1 cellular context compared by ENCODE assay signal in the genomic region with DNA sequence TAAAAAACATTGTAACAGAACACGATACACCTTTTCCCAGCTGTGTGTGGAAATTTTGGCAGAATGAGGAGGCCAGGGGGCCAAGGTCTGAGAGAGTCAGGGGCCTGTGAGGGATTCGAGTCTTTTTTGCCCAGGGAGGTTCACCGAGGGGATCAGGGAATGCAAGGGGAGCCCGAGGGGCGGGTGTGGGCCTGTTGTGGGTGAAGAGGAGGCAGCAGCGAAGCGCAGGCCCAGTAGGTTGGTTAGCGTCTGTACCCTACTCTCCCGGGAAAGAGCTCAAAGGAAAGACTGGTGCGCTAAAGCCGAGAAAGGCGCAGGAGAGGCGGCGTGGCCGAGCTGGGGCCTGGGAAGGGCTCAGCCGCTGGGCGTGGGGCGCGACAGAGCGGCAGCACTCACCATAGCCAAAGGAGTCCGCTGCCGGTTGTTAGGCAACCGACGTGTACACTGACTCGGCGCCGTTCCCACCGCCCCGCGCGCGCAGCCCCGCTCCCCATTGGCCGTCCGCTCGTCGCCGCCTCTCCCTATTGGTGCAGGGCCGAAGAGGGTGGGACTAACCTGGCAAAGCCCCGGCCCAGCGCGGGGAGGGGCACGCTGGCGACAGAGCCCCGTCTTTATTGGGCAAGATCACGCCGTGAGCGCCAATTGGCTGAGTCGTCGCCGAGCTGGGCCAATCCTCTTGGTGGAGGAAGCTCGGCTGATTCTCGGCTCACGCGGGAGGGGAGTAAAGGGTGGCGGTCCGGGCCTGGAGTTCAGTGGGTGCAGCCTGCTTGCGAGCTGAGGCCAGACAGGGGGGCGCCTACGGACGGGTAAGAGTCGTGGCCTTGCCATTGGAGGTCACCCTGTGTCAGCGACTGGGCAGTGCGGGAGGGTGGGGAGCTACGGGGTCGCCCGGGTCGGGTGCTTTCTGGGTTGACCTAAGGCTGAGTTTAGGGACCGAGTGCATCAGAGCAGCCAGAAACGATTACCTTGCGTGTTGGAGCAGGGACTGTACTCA.
TF ChIP-seq lines count a peak whose summit lies in the region.

TSS of gene CETN2 (minus strand) at position 446 of the 994 bp plus-strand sequence. CDS start at position 399, 47 bp downstream.
TSS of gene NSDHL (plus strand) at position 752 of the 994 bp plus-strand sequence. CDS start 15,262 bp downstream, outside the sequence.

TF ChIP-seq in HepG2, 621 proteins besides CTCF, POLR2A, EP300 and RAD21 (continued from another document):
- TF ChIP-seq, protein P1, sequence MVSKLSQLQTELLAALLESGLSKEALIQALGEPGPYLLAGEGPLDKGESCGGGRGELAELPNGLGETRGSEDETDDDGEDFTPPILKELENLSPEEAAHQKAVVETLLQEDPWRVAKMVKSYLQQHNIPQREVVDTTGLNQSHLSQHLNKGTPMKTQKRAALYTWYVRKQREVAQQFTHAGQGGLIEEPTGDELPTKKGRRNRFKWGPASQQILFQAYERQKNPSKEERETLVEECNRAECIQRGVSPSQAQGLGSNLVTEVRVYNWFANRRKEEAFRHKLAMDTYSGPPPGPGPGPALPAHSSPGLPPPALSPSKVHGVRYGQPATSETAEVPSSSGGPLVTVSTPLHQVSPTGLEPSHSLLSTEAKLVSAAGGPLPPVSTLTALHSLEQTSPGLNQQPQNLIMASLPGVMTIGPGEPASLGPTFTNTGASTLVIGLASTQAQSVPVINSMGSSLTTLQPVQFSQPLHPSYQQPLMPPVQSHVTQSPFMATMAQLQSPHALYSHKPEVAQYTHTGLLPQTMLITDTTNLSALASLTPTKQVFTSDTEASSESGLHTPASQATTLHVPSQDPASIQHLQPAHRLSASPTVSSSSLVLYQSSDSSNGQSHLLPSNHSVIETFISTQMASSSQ (IDR thresholded peaks at IDR 0.05; ENCODE audit: low read depth): no peak
- TF ChIP-seq, protein P1 (CRISPR knock-in tag; IDR thresholded peaks at IDR 0.05; ENCODE audit: borderline replicate concordance): peak; percentile 42; the same call in 1 of the 2 replicates
- TF ChIP-seq CHD2 (IDR thresholded peaks at IDR 0.05; ENCODE audit: low read depth, low read length): peak; percentile 94
- TF ChIP-seq ZNF572 (CRISPR knock-in tag; IDR thresholded peaks at IDR 0.05): no peak
